20 cellular contexts compared by ENCODE assay signal in the genomic region with DNA sequence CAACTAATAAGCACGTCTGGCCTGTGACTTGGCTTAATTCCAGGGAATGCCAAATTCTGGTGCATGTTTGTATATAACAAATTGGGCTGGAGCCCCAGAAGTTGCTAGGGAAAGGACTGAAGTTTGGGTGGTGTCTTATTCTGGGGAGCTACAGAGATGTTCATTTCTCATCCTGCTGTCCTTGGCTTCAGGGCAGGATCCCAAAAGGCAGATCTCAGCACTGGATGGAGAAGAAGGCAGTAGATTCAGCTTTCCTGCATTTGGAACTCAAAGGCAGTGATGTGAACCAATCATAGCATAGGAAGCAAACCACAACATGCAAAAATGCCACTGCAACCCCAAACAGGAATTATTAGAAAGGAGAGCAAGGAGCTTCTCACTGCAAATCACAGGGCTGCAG.
"Had no signal": no experiment of that assay in that cellular context is flagged by ENCODE, and none has a peak within 500 bp of the region (broad histone marks: within the 10 kb centered on the region; RNA-seq: fewer than 3 reads in every experiment).

No MANE protein-coding gene starts in this region.

- H3K36me3 ChIP-seq: colonic mucosa, esophagus squamous epithelium, gastrocnemius medialis, heart right ventricle, lower lobe of right lung had no signal

- H3K27me3 ChIP-seq: colonic mucosa, gastrocnemius medialis, heart right ventricle had no signal

- H3K9me3 Mint-ChIP-seq: dendritic cell treated with granulocyte-macrophage colony-stimulating factor and Interleukin-4, amounts not matched to agents 40 ng/mL and 50 ng/mL, for 4 days had no signal

- H3K9me3 ChIP-seq: colonic mucosa, esophagus squamous epithelium, gastrocnemius medialis, lower lobe of right lung, mucosa of descending colon had no signal

- H3K27ac Mint-ChIP-seq: dendritic cell treated with granulocyte-macrophage colony-stimulating factor and Interleukin-4, amounts not matched to agents 40 ng/mL and 50 ng/mL, for 4 days; mesothelial cell of epicardium had no signal

- ATAC-seq: gastrocnemius medialis, left colon, left lobe of liver, lower lobe of right lung, mucosa of descending colon had no signal

- H3K4me1 Mint-ChIP-seq: naive B cell had no signal

- H3K4me1 ChIP-seq: colonic mucosa, gastrocnemius medialis had no signal

- H3K36me3 Mint-ChIP-seq: mesothelial cell of epicardium, naive B cell had no signal

- H3K4me3 ChIP-seq: colonic mucosa, esophagus squamous epithelium, gastrocnemius medialis, heart right ventricle, lower lobe of right lung, mucosa of descending colon had no signal

- H3K4me3 Mint-ChIP-seq: dendritic cell treated with granulocyte-macrophage colony-stimulating factor and Interleukin-4, amounts not matched to agents 40 ng/mL and 50 ng/mL, for 4 days; mesothelial cell of epicardium; naive B cell had no signal

- DNase-seq: colonic mucosa; cortex of kidney; effector CD8-positive, alpha-beta T cell; esophagus squamous epithelium; foreskin fibroblast; foreskin melanocyte; gastrocnemius medialis; glutamatergic neuron; head of caudate nucleus; heart right ventricle; hippocampal formation; left colon; left ventricle myocardium superior; lower lobe of right lung; mesenchymal stem cell; mucosa of descending colon; naive B cell had no signal

- H3K27ac ChIP-seq: colonic mucosa, esophagus squamous epithelium, gastrocnemius medialis, lower lobe of right lung had no signal
